Comparison of ENCODE assay signal across 15 cellular contexts in genomic region chr19:2251577-2252480, GRCh38. TPM values are rescaled to one million over a fixed set of nuclear protein-coding genes. Genes with fewer than 3 reads are reported as not detected.
A peak's percentile ranks its signal among the peaks of the same experiment; 100 is the strongest.
DNase-seq lines count a peak whose midpoint lies in the region; ATAC-seq, FAIRE-seq and TF ChIP-seq lines count a peak whose summit lies in the region.
"Had no signal": no experiment of that assay in that cellular context is flagged by ENCODE, and none has a peak within 500 bp of the region (broad histone marks: within the 10 kb centered on the region; RNA-seq: fewer than 3 reads in every experiment).

No MANE protein-coding gene starts in this region.

- peaks cover 0 to 20% (median 8%) of the 10 kb centered on the region in 9 donors for H3K36me3 ChIP-seq in heart right ventricle
- H3K36me3 ChIP-seq in right atrium auricular region = peaks cover 21% of the 10 kb centered on the region
- peaks cover 0 to 6% of the 10 kb centered on the region in 2 donors for H3K36me3 ChIP-seq in kidney (ENCODE audit: control insufficient read depth in 1 of 2, insufficient read depth in 2 of 2, low read length in 2 of 2)
- H3K36me3 ChIP-seq in thymus (ENCODE audit: control insufficient read depth, insufficient read depth) = peaks cover 27% of the 10 kb centered on the region

- TF ChIP-seq CTCF in heart right ventricle (IDR thresholded peaks at IDR 0.05) (no peak), right atrium auricular region (IDR thresholded peaks at IDR 0.05) (no peak), kidney (IDR thresholded peaks at IDR 0.05; ENCODE audit: borderline replicate concordance, extremely low read depth, insufficient read depth) (no peak)

- H3K4me3 ChIP-seq in heart right ventricle (peak overlapping the region in 7 of 10 donors; percentile 5 to 34 (median 19)), right atrium auricular region (peak overlapping the region in 1 of 2 donors; percentile 21), kidney (ENCODE audit: low read length in 2 of 2) (no peak overlapping the region), thymus (ENCODE audit: low read length) (peak overlapping the region; percentile 33)

- peaks cover 8 to 49% (median 40%) of the 10 kb centered on the region in 9 donors for H3K4me1 ChIP-seq in heart right ventricle
- H3K4me1 ChIP-seq in right atrium auricular region = peaks cover 0 to 55% of the 10 kb centered on the region in 2 donors
- H3K4me1 ChIP-seq in kidney (ENCODE audit: control insufficient read depth in 1 of 2, insufficient read depth in 1 of 2, low read depth in 1 of 2, low read length in 2 of 2) = peaks cover 0 to 6% of the 10 kb centered on the region in 2 donors
- H3K4me1 ChIP-seq in thymus (ENCODE audit: control insufficient read depth, insufficient read depth, low read length) = peaks cover 21% of the 10 kb centered on the region

- H3K27me3 ChIP-seq in heart right ventricle = peaks cover 36 to 59% (median 52%) of the 10 kb centered on the region in 7 donors
- peaks cover 17 to 33% of the 10 kb centered on the region in 2 donors for H3K27me3 ChIP-seq in right atrium auricular region
- peaks cover 58% of the 10 kb centered on the region for H3K27me3 ChIP-seq in thymus (ENCODE audit: control insufficient read depth, insufficient read depth)

- H3K27ac ChIP-seq in heart right ventricle (no peak overlapping the region), right atrium auricular region (no peak overlapping the region), kidney (ENCODE audit: low read depth in 2 of 2, low read length in 2 of 2) (no peak overlapping the region), thymus (ENCODE audit: low read depth) (peak overlapping the region; percentile 18)

- no peak for FAIRE-seq in kidney (lab: Jason Lieb, UNC)
- FAIRE-seq: GM12892 had no signal

- DNase-seq in heart right ventricle = no peak
- DNase-seq in right atrium auricular region (ENCODE audit: low spot score) = no peak
- DNase-seq in activated CD8-positive, alpha-beta memory T cell treated with anti-CD3 and anti-CD28 coated beads, Interleukin-2, amount 50 U/mL, for 48 hours = peak; percentile 73
- DNase-seq in kidney = peak; percentile 74
- DNase-seq in SIG-M5 treated with dmso at 0.1 percent for 504 hours (lab: John Stamatoyannopoulos, UW; ENCODE audit: unreplicated experiment) = no peak
- DNase-seq: activated effector memory CD4-positive, alpha-beta T cell treated with Interleukin-2 at 50 U/mL for 16 hours; head of caudate nucleus; NCI-H1694 treated with DMSO at 0.1 percent for 48 hours; T-helper 9 cell had no signal

- H3K9me3 ChIP-seq in heart right ventricle (no peaks in the 10 kb centered on the region), right atrium auricular region (no peaks in the 10 kb centered on the region), kidney (ENCODE audit: control insufficient read depth in 1 of 2, low read length in 2 of 2) (no peaks in the 10 kb centered on the region), thymus (ENCODE audit: control insufficient read depth) (no peaks in the 10 kb centered on the region)

- H3K9ac ChIP-seq in kidney (ENCODE audit: low read length in 2 of 2) = no peak overlapping the region

- ATAC-seq in heart right ventricle = no peak
- ATAC-seq in HG02852 (IDR thresholded peaks at IDR 0.05; ENCODE audit: unreplicated experiment) = no peak
- ATAC-seq in GM21717 (IDR thresholded peaks at IDR 0.05; ENCODE audit: unreplicated experiment) = no peak

- intact Hi-C loops in heart right ventricle (cut with DNase I) (no loop called here), kidney (cut with DNase I) (no loop called here)

- WGBS in heart right ventricle, 2 donors = 6 to 10% methylated on average over 107 to 108 of the region's 108 CpGs
- WGBS in thymus = 7% methylated on average over 108 of the region's 108 CpGs

RNA-seq across cellular contexts. Expression of gene AMH, which starts 2.7 kb away (rescaled TPM):
- under 1 TPM; 0.15 to 0.70 (median 0.41) TPM for total RNA-seq in heart right ventricle
- polyA plus RNA-seq in heart right ventricle = 1 to 10 TPM in 1 of 2 donors, under 1 TPM in 1; 0.30 to 1.0 TPM
- under 1 TPM in 1 of 2 donors, not detected in 1; 0.98 TPM for total RNA-seq in right atrium auricular region
- 1.0 TPM for total RNA-seq in kidney
- polyA plus RNA-seq in kidney (ENCODE audit: insufficient read depth, low read depth, low replicate concordance) = 0.60 TPM
- 2.2 TPM for polyA plus RNA-seq in thymus

RNA-seq across cellular contexts. Expression of gene JSRP1, which starts 4.4 kb away (rescaled TPM):
- total RNA-seq in heart right ventricle = under 1 TPM in 3 of 10 donors, not detected in 7; 0.31 to 0.72 (median 0.45) TPM
- polyA plus RNA-seq in heart right ventricle = under 1 TPM in 1 of 2 donors, not detected in 1; 0.29 TPM
- total RNA-seq in right atrium auricular region = under 1 TPM in 1 of 2 donors, not detected in 1; 0.39 TPM
- total RNA-seq in kidney = 5.0 TPM
- polyA plus RNA-seq in kidney (ENCODE audit: insufficient read depth, low read depth, low replicate concordance) = 0.37 TPM
- polyA plus RNA-seq in thymus = 1.3 TPM
- total RNA-seq: dermis microvascular lymphatic vessel endothelial cell had no signal

RNA-seq across cellular contexts. Expression of gene SF3A2, which starts 15.2 kb away (rescaled TPM):
- total RNA-seq in heart right ventricle (10 to 100 TPM; 24.6 to 45.2 (median 30.4) TPM), right atrium auricular region (10 to 100 TPM; 17.3 to 30.4 TPM), kidney (64.1 TPM)
- polyA plus RNA-seq in heart right ventricle (10 to 100 TPM; 25.8 to 47.3 TPM), kidney (ENCODE audit: insufficient read depth, low read depth, low replicate concordance) (25.7 TPM), thymus (51.1 TPM)

RNA-seq across cellular contexts. Expression of gene PLEKHJ1, which starts 15.7 kb away (rescaled TPM):
- total RNA-seq in heart right ventricle (10 to 100 TPM; 40.0 to 76.5 (median 45.0) TPM), right atrium auricular region (10 to 100 TPM; 44.1 to 53.0 TPM), kidney (59.7 TPM)
- polyA plus RNA-seq in heart right ventricle (100 to 1,000 TPM in 1 of 2 donors, 10 to 100 TPM in 1; 83.6 to 103 TPM), kidney (ENCODE audit: insufficient read depth, low read depth, low replicate concordance) (156 TPM), thymus (97.7 TPM)

RNA-seq across cellular contexts. Expression of gene PEAK3, which starts 30.1 kb away (rescaled TPM):
- total RNA-seq in heart right ventricle = 1 to 10 TPM in 1 of 10 donors, under 1 TPM in 9; 0.11 to 1.1 (median 0.22) TPM
- under 1 TPM; 0.13 to 0.22 TPM for polyA plus RNA-seq in heart right ventricle
- total RNA-seq in right atrium auricular region = 1 to 10 TPM; 1.5 to 1.9 TPM
- total RNA-seq in kidney = 2.1 TPM
- polyA plus RNA-seq in kidney (ENCODE audit: insufficient read depth, low read depth, low replicate concordance) = not detected
- polyA plus RNA-seq in thymus = 0.34 TPM
- total RNA-seq: skeletal muscle tissue had no signal

Comparison
In these comparisons a context has a peak if more than half of its experiments do, and no peak if none do; other contexts are left out.
1. DNase-seq: peak in activated CD8-positive, alpha-beta memory T cell treated with anti-CD3 and anti-CD28 coated beads, Interleukin-2, amount 50 U/mL, for 48 hours (single experiment) and kidney (single experiment); none in heart right ventricle (0 of 2), right atrium auricular region (single experiment) and SIG-M5 treated with dmso at 0.1 percent for 504 hours (single experiment).
2. H3K4me3 ChIP-seq: peak in heart right ventricle (7 of 10) and thymus (single experiment); none in kidney (0 of 2).